1 cellular context compared by ENCODE assay signal in the genomic region with DNA sequence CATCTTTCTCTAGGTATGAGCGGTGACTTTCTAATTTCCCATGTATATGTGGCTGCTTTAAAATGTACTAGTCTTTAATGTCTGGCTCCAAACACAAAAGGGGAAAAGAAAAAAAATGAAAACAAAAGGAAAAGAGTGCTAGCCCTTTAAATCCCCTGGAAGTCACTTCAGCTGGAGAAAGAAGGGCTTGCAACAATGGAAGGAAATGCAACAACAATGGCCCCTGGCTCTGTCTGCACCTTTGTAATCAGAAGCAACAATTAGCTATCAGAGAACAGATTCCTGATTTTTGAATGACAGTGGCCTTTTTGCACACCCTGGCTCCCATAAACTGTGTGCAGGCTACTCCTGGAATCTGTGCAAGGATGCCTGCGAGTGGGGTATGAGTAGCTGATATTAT.
TF ChIP-seq lines count a peak whose summit lies in the region.

No MANE protein-coding gene starts in this region.

TF ChIP-seq in GM23338, 12 proteins besides CTCF, POLR2A, EP300 and RAD21 (continued from another document):
- no peak for TF ChIP-seq STAT1 (IDR thresholded peaks at IDR 0.05; ENCODE audit: unreplicated experiment)
- no peak for TF ChIP-seq EZH2 (IDR thresholded peaks at IDR 0.05; ENCODE audit: low read depth, unreplicated experiment)
